In genomic region chr2:231785413-231785812, GRCh38 we compare ENCODE assay signal across 2 cellular contexts.
TF ChIP-seq lines count a peak whose summit lies in the region.

No MANE protein-coding gene starts in this region.

TF ChIP-seq in IMR-90, 13 proteins besides CTCF, POLR2A, EP300 and RAD21:
- no peak for TF ChIP-seq MAZ (IDR thresholded peaks at IDR 0.05; ENCODE audit: borderline replicate concordance, low read depth, low read length)
- no peak for TF ChIP-seq MAFK (IDR thresholded peaks at IDR 0.05; ENCODE audit: low read depth, low read length)
- no peak for TF ChIP-seq SMC3 (IDR thresholded peaks at IDR 0.05; ENCODE audit: low read depth, low read length)
- no peak for TF ChIP-seq CEBPB (IDR thresholded peaks at IDR 0.05; ENCODE audit: low read depth, low read length)
- no peak for TF ChIP-seq BHLHE40 (IDR thresholded peaks at IDR 0.05; ENCODE audit: low read depth, low read length)
- TF ChIP-seq MXI1 (IDR thresholded peaks at IDR 0.05; ENCODE audit: borderline replicate concordance, low read depth, low read length), result no peak
- no peak for TF ChIP-seq NFE2L2 (IDR thresholded peaks at IDR 0.05; ENCODE audit: low read depth, low read length)
- TF ChIP-seq, protein P1, sequence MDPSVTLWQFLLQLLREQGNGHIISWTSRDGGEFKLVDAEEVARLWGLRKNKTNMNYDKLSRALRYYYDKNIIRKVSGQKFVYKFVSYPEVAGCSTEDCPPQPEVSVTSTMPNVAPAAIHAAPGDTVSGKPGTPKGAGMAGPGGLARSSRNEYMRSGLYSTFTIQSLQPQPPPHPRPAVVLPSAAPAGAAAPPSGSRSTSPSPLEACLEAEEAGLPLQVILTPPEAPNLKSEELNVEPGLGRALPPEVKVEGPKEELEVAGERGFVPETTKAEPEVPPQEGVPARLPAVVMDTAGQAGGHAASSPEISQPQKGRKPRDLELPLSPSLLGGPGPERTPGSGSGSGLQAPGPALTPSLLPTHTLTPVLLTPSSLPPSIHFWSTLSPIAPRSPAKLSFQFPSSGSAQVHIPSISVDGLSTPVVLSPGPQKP (IDR thresholded peaks at IDR 0.05; ENCODE audit: borderline replicate concordance, low read depth, low read length), result no peak
- no peak for TF ChIP-seq USF2 (IDR thresholded peaks at IDR 0.05; ENCODE audit: low read depth, low read length)
- TF ChIP-seq FOS (IDR thresholded peaks at IDR 0.05; ENCODE audit: low read depth, low read length), result no peak
- no peak for TF ChIP-seq RFX5 (IDR thresholded peaks at IDR 0.05; ENCODE audit: low read depth, low read length)
- TF ChIP-seq RCOR1 (IDR thresholded peaks at IDR 0.05; ENCODE audit: insufficient replicate concordance, low read length), result no peak
- TF ChIP-seq CHD1 (IDR thresholded peaks at IDR 0.05; ENCODE audit: low read depth, low read length), result no peak

TF ChIP-seq in GM12878, 131 proteins besides CTCF, POLR2A, EP300 and RAD21:
- TF ChIP-seq, protein P2, sequence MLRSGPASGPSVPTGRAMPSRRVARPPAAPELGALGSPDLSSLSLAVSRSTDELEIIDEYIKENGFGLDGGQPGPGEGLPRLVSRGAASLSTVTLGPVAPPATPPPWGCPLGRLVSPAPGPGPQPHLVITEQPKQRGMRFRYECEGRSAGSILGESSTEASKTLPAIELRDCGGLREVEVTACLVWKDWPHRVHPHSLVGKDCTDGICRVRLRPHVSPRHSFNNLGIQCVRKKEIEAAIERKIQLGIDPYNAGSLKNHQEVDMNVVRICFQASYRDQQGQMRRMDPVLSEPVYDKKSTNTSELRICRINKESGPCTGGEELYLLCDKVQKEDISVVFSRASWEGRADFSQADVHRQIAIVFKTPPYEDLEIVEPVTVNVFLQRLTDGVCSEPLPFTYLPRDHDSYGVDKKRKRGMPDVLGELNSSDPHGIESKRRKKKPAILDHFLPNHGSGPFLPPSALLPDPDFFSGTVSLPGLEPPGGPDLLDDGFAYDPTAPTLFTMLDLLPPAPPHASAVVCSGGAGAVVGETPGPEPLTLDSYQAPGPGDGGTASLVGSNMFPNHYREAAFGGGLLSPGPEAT (IDR thresholded peaks at IDR 0.05; ENCODE audit: low read depth), result no peak
- TF ChIP-seq PBX3 (IDR thresholded peaks at IDR 0.05; ENCODE audit: insufficient replicate concordance, low read depth, low read length) (no peak), POLR2AphosphoS2 (IDR thresholded peaks at IDR 0.05; ENCODE audit: low read depth, low read length) (no peak), SREBF1 (IDR thresholded peaks at IDR 0.05; ENCODE audit: low read length) (no peak), SRF (IDR thresholded peaks at IDR 0.05; ENCODE audit: low read depth in 2 of 2, low read length in 2 of 2) (no peak), ZNF274 (IDR thresholded peaks at IDR 0.05; ENCODE audit: insufficient read depth, insufficient read length) (no peak), SKIL (IDR thresholded peaks at IDR 0.05; ENCODE audit: low read depth, poor library complexity, severe bottlenecking) (no peak), ZBED1 (IDR thresholded peaks at IDR 0.05; ENCODE audit: borderline replicate concordance) (no peak), NBN (IDR thresholded peaks at IDR 0.05) (no peak), ZBTB4 (CRISPR knock-in tag; IDR thresholded peaks at IDR 0.05) (no peak), SREBF2 (IDR thresholded peaks at IDR 0.05; ENCODE audit: low read length) (no peak), POU2F2 (IDR thresholded peaks at IDR 0.05; ENCODE audit: borderline replicate concordance, low read depth, low read length) (peak; percentile 44; the same call in 1 of the 3 replicates), SMAD5 (IDR thresholded peaks at IDR 0.05; ENCODE audit: low read depth) (no peak), PKNOX1 (IDR thresholded peaks at IDR 0.05) (0 out of 2 replicates have a peak, but pooled peaks have one; percentile 8), ZNF24 (IDR thresholded peaks at IDR 0.05) (peak; percentile 98), SMC3 (IDR thresholded peaks at IDR 0.05; ENCODE audit: borderline replicate concordance, low read length) (no peak), RBBP5 (conservative IDR thresholded peaks at IDR 0.05) (no peak), BCL11A (IDR thresholded peaks at IDR 0.05; ENCODE audit: low read depth, low read length) (0 out of 2 replicates have a peak, but pooled peaks have one; percentile 15)
TF ChIP-seq in GM12878: peak in this region for 4.
